ENCODE assay signal across 12 cellular contexts in the genomic region with DNA sequence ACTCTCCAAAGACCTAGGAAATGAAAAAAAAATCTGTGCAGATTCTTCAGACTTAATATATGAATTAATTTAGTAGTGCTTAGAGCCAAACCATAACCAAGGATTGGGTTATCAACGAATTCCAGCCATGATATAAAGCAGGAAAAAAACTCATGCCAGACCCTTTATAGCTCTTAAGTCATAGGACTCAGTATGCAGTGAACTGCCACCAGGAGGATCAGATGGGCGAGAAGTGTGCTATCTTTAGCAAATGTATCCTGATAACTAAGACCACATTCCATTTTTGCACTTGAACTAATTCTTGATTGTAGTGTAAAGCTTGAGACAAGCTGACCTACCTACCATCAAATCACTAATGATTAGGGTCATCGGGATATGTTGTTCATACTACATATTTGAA.
DNase-seq lines count a peak whose midpoint lies in the region; ATAC-seq and TF ChIP-seq lines count a peak whose summit lies in the region.
"Had no signal": no experiment of that assay in that cellular context is flagged by ENCODE, and none has a peak within 500 bp of the region (broad histone marks: within the 10 kb centered on the region; RNA-seq: fewer than 3 reads in every experiment).

No MANE protein-coding gene starts in this region.

- H3K4me3 ChIP-seq in right cardiac atrium (ENCODE audit: low read length) (no peak overlapping the region), left ventricle myocardium inferior (no peak overlapping the region), psoas muscle (peak overlapping the region; percentile 13)
- H3K4me3 ChIP-seq: HAP-1 had no signal

- no peaks in the 10 kb centered on the region for H3K4me1 ChIP-seq in right cardiac atrium (ENCODE audit: control insufficient read depth, insufficient read depth, low read length)
- H3K4me1 ChIP-seq in left ventricle myocardium inferior, result peaks cover 24% of the 10 kb centered on the region
- H3K4me1 ChIP-seq in psoas muscle, result peaks cover 51% of the 10 kb centered on the region
- H3K4me1 ChIP-seq: HAP-1 had no signal

- intact Hi-C loops in right cardiac atrium (cut with DNase I), result no loop called here
- intact Hi-C loops in left ventricle myocardium inferior (cut with micrococcal nuclease), result no loop called here
- intact Hi-C loops in psoas muscle (cut with DNase I), result no loop called here

- no peaks in the 10 kb centered on the region for H3K36me3 ChIP-seq in left ventricle myocardium inferior
- H3K36me3 ChIP-seq in psoas muscle (ENCODE audit: insufficient read depth in 1 of 2, low read depth in 1 of 2), result no peaks in the 10 kb centered on the region
- H3K36me3 ChIP-seq: HAP-1 had no signal

- H3K27me3 ChIP-seq in right cardiac atrium (ENCODE audit: control insufficient read depth, insufficient read depth) (no peaks in the 10 kb centered on the region), left ventricle myocardium inferior (ENCODE audit: low read depth) (no peaks in the 10 kb centered on the region), psoas muscle (ENCODE audit: insufficient read depth in 3 of 3, low read length in 2 of 3) (no peaks in the 10 kb centered on the region)

- TF ChIP-seq CTCF in left ventricle myocardium inferior (IDR thresholded peaks at IDR 0.05; ENCODE audit: borderline replicate concordance), result no peak
- peak; percentile 34 for TF ChIP-seq CTCF in psoas muscle (IDR thresholded peaks at IDR 0.05)

- DNase-seq in DMS 273 (lab: John Stamatoyannopoulos, UW; ENCODE audit: unreplicated experiment) (peak; percentile 2), DMS 273 treated with DMSO at 0.1 percent for 48 hours (lab: John Stamatoyannopoulos, UW) (no peak), right cardiac atrium (no peak), left ventricle myocardium inferior (no peak), psoas muscle (no peak)
- DNase-seq in stimulated activated CD4-positive, alpha-beta T cell treated with anti-CD3 and anti-CD28 coated beads, Interleukin-4, amount 100 ng/mL, for 4 hours, result no peak
- DNase-seq: Caco-2; CD8-positive, alpha-beta memory T cell had no signal

- ATAC-seq in right cardiac atrium (peak; percentile 26 to 54), psoas muscle (peak; percentile 63 to 89 (median 86)), HG02759 (IDR thresholded peaks at IDR 0.05; ENCODE audit: unreplicated experiment) (no peak), HG03159 (IDR thresholded peaks at IDR 0.05; ENCODE audit: unreplicated experiment) (no peak)

- 59% methylated on average over 3 of the region's 3 CpGs for WGBS in right cardiac atrium
- 26 to 40% (median 27%) methylated on average over 3 of the region's 3 CpGs for WGBS in psoas muscle, 3 donors

- H3K27ac ChIP-seq in right cardiac atrium (ENCODE audit: low read length), result no peak overlapping the region
- H3K27ac ChIP-seq in left ventricle myocardium inferior (replicated peaks), result no peak overlapping the region
- peak overlapping the region; percentile 71 for H3K27ac ChIP-seq in psoas muscle
- H3K27ac ChIP-seq: 22Rv1 had no signal

- H3K9me3 ChIP-seq in right cardiac atrium (ENCODE audit: control insufficient read depth, low read length) (no peaks in the 10 kb centered on the region), left ventricle myocardium inferior (replicated peaks) (no peaks in the 10 kb centered on the region), psoas muscle (no peaks in the 10 kb centered on the region)
- H3K9me3 ChIP-seq: Caco-2, HAP-1 had no signal

Comparison
In these comparisons a context has a peak if more than half of its experiments do, and no peak if none do; other contexts are left out.
1. ATAC-seq: peak in right cardiac atrium (2 of 2) and psoas muscle (4 of 4); none in HG02759 (single experiment) and HG03159 (single experiment).